In genomic region chr18:7596133-7596532, GRCh38 we compare ENCODE assay signal across 29 cellular contexts. TPM values are rescaled to one million over a fixed set of nuclear protein-coding genes. Genes with fewer than 3 reads are reported as not detected.
DNase-seq lines count a peak whose midpoint lies in the region; ATAC-seq, FAIRE-seq and TF ChIP-seq lines count a peak whose summit lies in the region.
"Had no signal": no experiment of that assay in that cellular context is flagged by ENCODE, and none has a peak within 500 bp of the region (broad histone marks: within the 10 kb centered on the region; RNA-seq: fewer than 3 reads in every experiment).

No MANE protein-coding gene starts in this region.

- H3K4me1 ChIP-seq in gastroesophageal sphincter: peaks cover 4 to 55% (median 6%) of the 10 kb centered on the region in 3 donors
- H3K4me1 ChIP-seq in gastrocnemius medialis: peaks cover 70 to 82% of the 10 kb centered on the region in 2 donors

- no peaks in the 10 kb centered on the region for H3K9me3 ChIP-seq in gastroesophageal sphincter
- no peaks in the 10 kb centered on the region for H3K9me3 ChIP-seq in gastrocnemius medialis
- H3K9me3 ChIP-seq: spleen had no signal

- WGBS in gastroesophageal sphincter (ENCODE audit: low coverage in 1 of 2), 2 donors: 66 to 90% methylated on average over 4 of the region's 4 CpGs

- H3K27me3 Mint-ChIP-seq in activated naive CD4-positive, alpha-beta T cell treated with anti-CD3 and anti-CD28 coated beads for 36 hours (ENCODE audit: low read depth): no peaks in the 10 kb centered on the region
- H3K27me3 Mint-ChIP-seq: activated CD4-positive, alpha-beta T cell treated with anti-CD3 and anti-CD28 coated beads, Interleukin-2, amount 10 ng/mL, durations not matched to agents 24 days and 14 days; activated naive CD8-positive, alpha-beta T cell treated with anti-CD3 and anti-CD28 coated beads, Interleukin-2, amount 50 U/mL, for 24 hours had no signal

- H3K27ac ChIP-seq in gastroesophageal sphincter (no peak overlapping the region), gastrocnemius medialis (no peak overlapping the region)
- H3K27ac ChIP-seq: spleen, WERI-Rb-1 had no signal

- H3K36me3 ChIP-seq in bronchial epithelial cell (ENCODE audit: control insufficient read depth, insufficient read depth, low read length) (no peaks in the 10 kb centered on the region), gastroesophageal sphincter (no peaks in the 10 kb centered on the region), gastrocnemius medialis (no peaks in the 10 kb centered on the region)
- H3K36me3 ChIP-seq: spleen, WERI-Rb-1 had no signal

- ATAC-seq in gastroesophageal sphincter: peak; percentile 67
- ATAC-seq in gastrocnemius medialis: peak; percentile 70 to 78
- no peak for ATAC-seq in HG02610 (IDR thresholded peaks at IDR 0.05; ENCODE audit: unreplicated experiment)
- ATAC-seq: activated naive CD8-positive, alpha-beta T cell treated with anti-CD3 and anti-CD28 coated beads, Interleukin-2, amount 50 U/mL, for 24 hours; activated T-cell treated with anti-CD3 and anti-CD28 coated beads, Interleukin-2, amount 50 U/mL, for 4 hours; PC-3 had no signal

- in situ Hi-C loops in gastrocnemius medialis (cut with MboI; ENCODE audit: low sequenced_read_pairs in 4 of 4): no loop called here

- H3K9me3 Mint-ChIP-seq in activated naive CD4-positive, alpha-beta T cell treated with anti-CD3 and anti-CD28 coated beads for 36 hours: peaks cover 2% of the 10 kb centered on the region
- H3K9me3 Mint-ChIP-seq: activated CD4-positive, alpha-beta T cell treated with anti-CD3 and anti-CD28 coated beads, Interleukin-2, amount 10 ng/mL, durations not matched to agents 24 days and 14 days; activated T-cell treated with anti-CD3 and anti-CD28 coated beads, Interleukin-2, amount 50 U/mL, for 4 hours; mesothelial cell of epicardium had no signal

- no peak overlapping the region for H3K4me3 Mint-ChIP-seq in activated naive CD4-positive, alpha-beta T cell treated with anti-CD3 and anti-CD28 coated beads for 36 hours
- H3K4me3 Mint-ChIP-seq: activated CD4-positive, alpha-beta T cell treated with anti-CD3 and anti-CD28 coated beads, Interleukin-2, amount 10 ng/mL, durations not matched to agents 24 days and 14 days; activated naive CD8-positive, alpha-beta T cell treated with anti-CD3 and anti-CD28 coated beads, Interleukin-2, amount 50 U/mL, for 24 hours; activated T-cell treated with anti-CD3 and anti-CD28 coated beads, Interleukin-2, amount 50 U/mL, for 4 hours; mesothelial cell of epicardium; naive B cell had no signal

- no peaks in the 10 kb centered on the region for H3K4me1 Mint-ChIP-seq in activated naive CD4-positive, alpha-beta T cell treated with anti-CD3 and anti-CD28 coated beads for 36 hours (ENCODE audit: low read depth)
- H3K4me1 Mint-ChIP-seq: activated CD4-positive, alpha-beta T cell treated with anti-CD3 and anti-CD28 coated beads, Interleukin-2, amount 10 ng/mL, durations not matched to agents 24 days and 14 days; activated naive CD8-positive, alpha-beta T cell treated with anti-CD3 and anti-CD28 coated beads, Interleukin-2, amount 50 U/mL, for 24 hours; naive B cell had no signal

- CTCF ChIA-PET in activated naive CD4-positive, alpha-beta T cell treated with anti-CD3 and anti-CD28 coated beads for 36 hours (lab: Charles Lee): no interaction called here

- no peaks in the 10 kb centered on the region for H3K36me3 Mint-ChIP-seq in activated naive CD4-positive, alpha-beta T cell treated with anti-CD3 and anti-CD28 coated beads for 36 hours (ENCODE audit: low read depth)
- H3K36me3 Mint-ChIP-seq: naive B cell had no signal

- H3K27me3 ChIP-seq in bronchial epithelial cell (ENCODE audit: control insufficient read depth, insufficient read depth, low read length): no peaks in the 10 kb centered on the region
- H3K27me3 ChIP-seq in gastroesophageal sphincter: no peaks in the 10 kb centered on the region
- H3K27me3 ChIP-seq in gastrocnemius medialis: no peaks in the 10 kb centered on the region
- H3K27me3 ChIP-seq: spleen had no signal

- TF ChIP-seq EP300 in gastroesophageal sphincter (IDR thresholded peaks at IDR 0.05): no peak

- FAIRE-seq in HTR-8/SVneo (lab: Jason Lieb, UNC) (peak; percentile 44), bronchial epithelial cell (lab: Jason Lieb, UNC) (peak; percentile 55)
- FAIRE-seq: colon, GM12891 had no signal

- TF ChIP-seq CTCF in bronchial epithelial cell (IDR thresholded peaks at IDR 0.05; ENCODE audit: insufficient read depth, low read length, severe bottlenecking) (no peak), gastroesophageal sphincter (IDR thresholded peaks at IDR 0.05) (no peak), gastrocnemius medialis (IDR thresholded peaks at IDR 0.05 in 4 of 5, conservative IDR thresholded peaks at IDR 0.05 in 1 of 5) (no peak)

- DNase-seq in HTR-8/SVneo (ENCODE audit: insufficient read length, low spot score) (no peak), bronchial epithelial cell (ENCODE audit: low read depth) (peak; percentile 23), gastrocnemius medialis (peak in 1 of 2 donors; percentile 33)
- DNase-seq in activated naive CD4-positive, alpha-beta T cell treated with anti-CD3 and anti-CD28 coated beads for 36 hours: no peak
- DNase-seq in central memory CD4-positive, alpha-beta T cell: no peak
- DNase-seq: activated CD4-positive, alpha-beta T cell treated with anti-CD3 and anti-CD28 coated beads, Interleukin-2, amount 10 ng/mL, durations not matched to agents 24 days and 14 days; activated gamma-delta T cell treated with Interleukin-2 at 50 U/mL for 16 hours; activated naive CD8-positive, alpha-beta T cell treated with anti-CD3 and anti-CD28 coated beads, Interleukin-2, amount 50 U/mL, for 24 hours; activated T-cell treated with anti-CD3 and anti-CD28 coated beads, Interleukin-2, amount 50 U/mL, for 4 hours; effector CD8-positive, alpha-beta T cell; erythroblast; hippocampal formation; naive B cell; NCI-H1048; NCI-H1694 treated with DMSO at 0.1 percent for 48 hours; NCI-H524; NK-92 treated with Interleukin-12 subunit alpha and Interleukin-12 subunit beta, amount 100 ng/mL, for 24 hours; nucleus accumbens; PC-3; Right ventricle myocardium superior; spleen; stimulated activated CD4-positive, alpha-beta T cell treated with anti-CD3 and anti-CD28 coated beads, Interleukin-4, amount 100 ng/mL, for 1 hour; substantia nigra; WERI-Rb-1 had no signal

- H3K4me3 ChIP-seq in bronchial epithelial cell (ENCODE audit: low read depth, low read length) (no peak overlapping the region), gastroesophageal sphincter (no peak overlapping the region), gastrocnemius medialis (no peak overlapping the region)
- H3K4me3 ChIP-seq: spleen had no signal

- no peak overlapping the region for H3K27ac Mint-ChIP-seq in activated naive CD4-positive, alpha-beta T cell treated with anti-CD3 and anti-CD28 coated beads for 36 hours
- H3K27ac Mint-ChIP-seq: activated CD4-positive, alpha-beta T cell treated with anti-CD3 and anti-CD28 coated beads, Interleukin-2, amount 10 ng/mL, durations not matched to agents 24 days and 14 days; activated naive CD8-positive, alpha-beta T cell treated with anti-CD3 and anti-CD28 coated beads, Interleukin-2, amount 50 U/mL, for 24 hours; mesothelial cell of epicardium; naive B cell had no signal

- TF ChIP-seq POLR2A in gastroesophageal sphincter (IDR thresholded peaks at IDR 0.05) (no peak), gastrocnemius medialis (IDR thresholded peaks at IDR 0.05) (no peak)

- intact Hi-C loops in gastrocnemius medialis (cut with DNase I; ENCODE audit: low total_unique reads): loop anchor here (5.0 kb wide), 1 partner anchor 49 kb away; no protein-coding TSS in a partner anchor
- intact Hi-C loops in activated naive CD4-positive, alpha-beta T cell treated with anti-CD3 and anti-CD28 coated beads for 36 hours (cut with micrococcal nuclease): no loop called here

RNA-seq across cellular contexts. Expression of gene PTPRM, which starts 29.0 kb away (rescaled TPM):
- total RNA-seq in bronchial epithelial cell: 42.1 and 76.3 TPM in 2 replicates
- total RNA-seq in gastroesophageal sphincter: 10 to 100 TPM; 81.5 to 98.9 (median 86.8) TPM
- total RNA-seq in gastrocnemius medialis: 10 to 100 TPM; 52.6 to 79.3 (median 63.8) TPM
- 1 to 10 TPM; 4.3 to 6.1 TPM for total RNA-seq in activated naive CD4-positive, alpha-beta T cell treated with anti-CD3 and anti-CD28 coated beads for 36 hours
